Comparison of ENCODE assay signal across 1 cellular context in genomic region chr17:47099987-47100711, GRCh38.
TF ChIP-seq lines count a peak whose summit lies in the region.

No MANE protein-coding gene starts in this region.

TF ChIP-seq in K562, 482 proteins besides CTCF, POLR2A, EP300 and RAD21 (continued from another document and continues in another):
- no peak for TF ChIP-seq ZNF407 (IDR thresholded peaks at IDR 0.05; ENCODE audit: low read depth)
- TF ChIP-seq MAZ (CRISPR knock-in tag; conservative IDR thresholded peaks at IDR 0.05 in 1 of 2, IDR thresholded peaks at IDR 0.05 in 1 of 2): peak; percentile 71 to 77; a peak in 3 of 4 replicates
- TF ChIP-seq NR3C1 (CRISPR knock-in tag; IDR thresholded peaks at IDR 0.05): no peak
- TF ChIP-seq ZNF133 (CRISPR knock-in tag; IDR thresholded peaks at IDR 0.05): no peak
- TF ChIP-seq ZNF518B (CRISPR knock-in tag; IDR thresholded peaks at IDR 0.05): no peak
- no peak for TF ChIP-seq CCNT2 (IDR thresholded peaks at IDR 0.05; ENCODE audit: borderline replicate concordance, extremely low read depth, insufficient read length, low read depth, low read length)
- no peak for TF ChIP-seq PATZ1 (CRISPR knock-in tag; IDR thresholded peaks at IDR 0.05; ENCODE audit: borderline replicate concordance)
- TF ChIP-seq RREB1 (CRISPR knock-in tag; IDR thresholded peaks at IDR 0.05): 0 out of 2 replicates have a peak, but pooled peaks have one; percentile 36
- TF ChIP-seq SFPQ (IDR thresholded peaks at IDR 0.05; ENCODE audit: low read depth, low read length): no peak
- peak; percentile 94 for TF ChIP-seq MBD2 (IDR thresholded peaks at IDR 0.05; ENCODE audit: borderline replicate concordance, low read depth)
- TF ChIP-seq ASH1L (IDR thresholded peaks at IDR 0.05; ENCODE audit: borderline replicate concordance, low read depth, partially characterized antibody): peak; percentile 84
- no peak for TF ChIP-seq PURB (CRISPR knock-in tag; IDR thresholded peaks at IDR 0.05; ENCODE audit: low read depth)
- no peak for TF ChIP-seq RFX1 (IDR thresholded peaks at IDR 0.05)
- no peak for TF ChIP-seq XRCC3 (IDR thresholded peaks at IDR 0.05)
- TF ChIP-seq ZNF280B (CRISPR knock-in tag; IDR thresholded peaks at IDR 0.05): no peak
- no peak for TF ChIP-seq THRA (IDR thresholded peaks at IDR 0.05)
- no peak for TF ChIP-seq ZNF239 (CRISPR knock-in tag; IDR thresholded peaks at IDR 0.05)
- no peak for TF ChIP-seq ESRRA (IDR thresholded peaks at IDR 0.05; ENCODE audit: borderline replicate concordance, low read depth)
- TF ChIP-seq JUN (IDR thresholded peaks at IDR 0.05; ENCODE audit: borderline replicate concordance, low read depth, low read length): no peak
- no peak for TF ChIP-seq JUN (CRISPR knock-in tag; IDR thresholded peaks at IDR 0.05; ENCODE audit: borderline replicate concordance)
- no peak for TF ChIP-seq PCBP1 (IDR thresholded peaks at IDR 0.05; ENCODE audit: low read depth, low read length, poor library complexity, severe bottlenecking)
- no peak for TF ChIP-seq TAF7 (tag; IDR thresholded peaks at IDR 0.05)
- TF ChIP-seq ZNF217 (CRISPR knock-in tag; IDR thresholded peaks at IDR 0.05): no peak
- no peak for TF ChIP-seq ZBTB26 (CRISPR knock-in tag; IDR thresholded peaks at IDR 0.05)
- no peak for TF ChIP-seq HNRNPL (IDR thresholded peaks at IDR 0.05; ENCODE audit: low read depth, low read length)
